24 cellular contexts compared by ENCODE assay signal in the genomic region with DNA sequence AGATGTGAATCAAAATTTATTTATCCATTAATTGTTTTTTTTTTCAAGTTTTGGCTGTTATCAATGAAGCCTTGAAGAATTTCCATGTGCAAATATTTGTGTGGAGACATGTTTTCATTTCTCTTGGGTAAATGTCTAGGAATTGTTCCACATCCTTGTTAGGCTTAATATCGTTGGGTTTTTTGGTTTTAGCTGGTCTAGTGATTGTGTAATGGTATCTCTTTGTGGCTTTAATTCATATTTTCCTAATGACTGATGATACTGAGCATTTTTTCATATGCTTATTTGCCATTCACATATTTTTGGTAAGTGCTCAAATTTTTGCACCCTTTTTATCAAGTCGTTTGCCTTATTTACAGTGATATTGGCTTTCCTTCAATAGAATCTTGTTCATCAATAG.
A peak's percentile ranks its signal among the peaks of the same experiment; 100 is the strongest.
DNase-seq lines count a peak whose midpoint lies in the region; ATAC-seq, FAIRE-seq and TF ChIP-seq lines count a peak whose summit lies in the region.
"Had no signal": no experiment of that assay in that cellular context is flagged by ENCODE, and none has a peak within 500 bp of the region (broad histone marks: within the 10 kb centered on the region; RNA-seq: fewer than 3 reads in every experiment).

No MANE protein-coding gene starts in this region.

- no peaks in the 10 kb centered on the region for H3K27me3 ChIP-seq in astrocyte (ENCODE audit: insufficient read depth, low read length)
- H3K27me3 ChIP-seq: BLaER1 had no signal

- ATAC-seq in GM21367 (IDR thresholded peaks at IDR 0.05; ENCODE audit: unreplicated experiment): no peak
- no peak for ATAC-seq in activated T-helper 17 cell treated with anti-CD3 and anti-CD28 coated beads, Interleukin-2, amount 50 U/mL, for 72 hours (replicated peaks)
- ATAC-seq in HG03025 (IDR thresholded peaks at IDR 0.05; ENCODE audit: low FRiP score, unreplicated experiment): no peak
- ATAC-seq: Panc1 had no signal

- H3K4me3 ChIP-seq in astrocyte (ENCODE audit: insufficient read depth, low read depth, low read length) (no peak overlapping the region), fibroblast of pulmonary artery (replicated peaks; ENCODE audit: low read depth, low read length) (no peak overlapping the region)
- H3K4me3 ChIP-seq: BLaER1 had no signal

- no peaks in the 10 kb centered on the region for H4K20me1 ChIP-seq in astrocyte (ENCODE audit: insufficient read depth, low read length)
- H4K20me1 ChIP-seq: BLaER1 had no signal

- no peaks in the 10 kb centered on the region for H3K9me3 ChIP-seq in astrocyte (ENCODE audit: insufficient read depth, low read depth, low read length)
- H3K9me3 ChIP-seq: BLaER1, SK-N-SH had no signal

- H3K4me2 ChIP-seq in astrocyte (ENCODE audit: low read length): no peak overlapping the region
- H3K4me2 ChIP-seq: BLaER1, KMS-11, SK-N-SH had no signal

- H3K27ac Mint-ChIP-seq in astrocyte (ENCODE audit: unreplicated experiment): no peak overlapping the region
- no peak overlapping the region for H3K27ac Mint-ChIP-seq in activated T-helper 17 cell treated with anti-CD3 and anti-CD28 coated beads, Interleukin-2, amount 50 U/mL, for 72 hours
- H3K27ac Mint-ChIP-seq: CD4-positive, alpha-beta T cell; H9 had no signal

- no peaks in the 10 kb centered on the region for H3K36me3 Mint-ChIP-seq in astrocyte (ENCODE audit: low read depth, unreplicated experiment)
- H3K36me3 Mint-ChIP-seq in activated T-helper 17 cell treated with anti-CD3 and anti-CD28 coated beads, Interleukin-2, amount 50 U/mL, for 72 hours (ENCODE audit: low read depth): no peaks in the 10 kb centered on the region

- H3K27me3 Mint-ChIP-seq in astrocyte (ENCODE audit: low read depth, unreplicated experiment): no peaks in the 10 kb centered on the region
- H3K27me3 Mint-ChIP-seq in activated T-helper 17 cell treated with anti-CD3 and anti-CD28 coated beads, Interleukin-2, amount 50 U/mL, for 72 hours: no peaks in the 10 kb centered on the region
- H3K27me3 Mint-ChIP-seq: CD4-positive, alpha-beta T cell had no signal

- H3K4me3 Mint-ChIP-seq in astrocyte (ENCODE audit: unreplicated experiment): no peak overlapping the region
- no peak overlapping the region for H3K4me3 Mint-ChIP-seq in activated T-helper 17 cell treated with anti-CD3 and anti-CD28 coated beads, Interleukin-2, amount 50 U/mL, for 72 hours
- H3K4me3 Mint-ChIP-seq: CD4-positive, alpha-beta T cell; H9 had no signal

- H2AFZ ChIP-seq in astrocyte (ENCODE audit: low read depth, low read length): no peak overlapping the region

- FAIRE-seq in astrocyte (lab: Jason Lieb, UNC): no peak

- H3K4me1 Mint-ChIP-seq in astrocyte (ENCODE audit: low read depth, unreplicated experiment): no peaks in the 10 kb centered on the region
- H3K4me1 Mint-ChIP-seq in activated T-helper 17 cell treated with anti-CD3 and anti-CD28 coated beads, Interleukin-2, amount 50 U/mL, for 72 hours: no peaks in the 10 kb centered on the region

- no peaks in the 10 kb centered on the region for H3K4me1 ChIP-seq in astrocyte (ENCODE audit: insufficient read depth, low read length)
- H3K4me1 ChIP-seq: BLaER1 had no signal

- H3K9ac ChIP-seq in astrocyte (ENCODE audit: low read length): no peak overlapping the region
- H3K9ac ChIP-seq: BLaER1, KMS-11, SK-N-SH had no signal

- no peak overlapping the region for H3K27ac ChIP-seq in astrocyte (ENCODE audit: low read depth, low read length)
- H3K27ac ChIP-seq: BLaER1, HL-60, KMS-11 had no signal

- no peaks in the 10 kb centered on the region for H3K79me2 ChIP-seq in astrocyte (ENCODE audit: insufficient read depth, low read length)

- no peaks in the 10 kb centered on the region for H3K9me3 Mint-ChIP-seq in astrocyte (ENCODE audit: unreplicated experiment)
- H3K9me3 Mint-ChIP-seq in activated T-helper 17 cell treated with anti-CD3 and anti-CD28 coated beads, Interleukin-2, amount 50 U/mL, for 72 hours: no peaks in the 10 kb centered on the region

- no peak for TF ChIP-seq CTCF in astrocyte (IDR thresholded peaks at IDR 0.05; ENCODE audit: insufficient read depth, low read depth, low read length)
- no peak for TF ChIP-seq CTCF in fibroblast of pulmonary artery (IDR thresholded peaks at IDR 0.05; ENCODE audit: low read length, missing control alignments)

- peak; percentile 2 for DNase-seq in GM04503 (ENCODE audit: low read depth)
- DNase-seq in astrocyte (ENCODE audit: low read depth): peak; percentile 76
- peak; percentile 18 for DNase-seq in fibroblast of pulmonary artery (ENCODE audit: low read depth)
- peak; percentile 17 for DNase-seq in stromal cell of bone marrow (ENCODE audit: low read depth)
- DNase-seq: CD4-positive, alpha-beta T cell; COR-L47; DMS 273 treated with DMSO at 0.1 percent for 48 hours; DMS79 treated with DMSO at 0.1 percent for 48 hours; H9; NCI-H1105; NCI-H146; NCI-H2029 treated with DMSO at 0.1 percent for 48 hours; NCI-H226; NCI-H524 treated with DMSO at 0.1 percent for 48 hours; NCI-H82; SIG-M5; SK-N-SH had no signal

- H3K36me3 ChIP-seq in astrocyte (ENCODE audit: insufficient read depth, low read length): no peaks in the 10 kb centered on the region
- H3K36me3 ChIP-seq: BLaER1 had no signal

Comparison
In these comparisons a context has a peak if more than half of its experiments do, and no peak if none do; other contexts are left out.
1. DNase-seq: peak in every context shown above with its lines; median percentile 76 in astrocyte; 18 in fibroblast of pulmonary artery; 17 in stromal cell of bone marrow; 2 in GM04503.